Comparison of ENCODE assay signal across 2 cellular contexts in the genomic region with DNA sequence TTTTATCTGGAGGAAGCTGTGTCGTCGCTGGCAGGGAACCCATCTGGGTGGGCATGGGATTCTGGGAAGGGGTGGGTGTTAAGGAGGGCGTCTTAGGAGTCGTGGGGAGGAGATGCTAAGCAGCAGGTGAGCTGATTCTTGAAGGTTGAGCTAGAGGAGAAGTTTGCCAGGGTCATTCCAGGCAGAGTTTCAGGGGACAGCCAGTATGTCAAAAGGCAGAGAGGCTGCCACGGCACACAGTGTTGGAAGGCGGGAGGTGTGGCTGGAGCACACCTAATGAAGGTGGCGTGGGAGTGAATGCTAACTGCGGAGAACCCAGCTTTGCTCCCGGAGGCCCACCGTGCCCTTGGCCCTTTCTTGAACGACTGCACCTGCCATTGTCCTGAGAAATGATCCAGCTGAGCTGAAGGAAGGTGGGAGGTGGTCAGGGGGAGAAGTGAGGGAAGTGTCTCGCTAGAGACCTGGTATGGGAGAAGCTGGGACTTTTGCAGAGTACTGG.
TF ChIP-seq lines count a peak whose summit lies in the region.

No MANE protein-coding gene starts in this region.

TF ChIP-seq in endothelial cell of umbilical vein, 7 proteins besides CTCF, POLR2A, EP300 and RAD21:
- TF ChIP-seq GATA2 (IDR thresholded peaks at IDR 0.05; ENCODE audit: insufficient read depth, insufficient read length, low read depth, low read length) (no peak), FOS (IDR thresholded peaks at IDR 0.05; ENCODE audit: borderline replicate concordance, insufficient read depth, low read length) (no peak), JUN (IDR thresholded peaks at IDR 0.05; ENCODE audit: borderline replicate concordance, insufficient read depth, insufficient read length, low read depth) (no peak), POLR2AphosphoS5 (IDR thresholded peaks at IDR 0.05; ENCODE audit: insufficient read depth, low read depth, low read length) (no peak), MYC (IDR thresholded peaks at IDR 0.05; ENCODE audit: low read depth, low read length) (no peak), EZH2 (IDR thresholded peaks at IDR 0.05; ENCODE audit: borderline replicate concordance, low read depth, low read length, severe bottlenecking) (no peak)
- TF ChIP-seq, protein P1, sequence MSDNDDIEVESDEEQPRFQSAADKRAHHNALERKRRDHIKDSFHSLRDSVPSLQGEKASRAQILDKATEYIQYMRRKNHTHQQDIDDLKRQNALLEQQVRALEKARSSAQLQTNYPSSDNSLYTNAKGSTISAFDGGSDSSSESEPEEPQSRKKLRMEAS (IDR thresholded peaks at IDR 0.05; ENCODE audit: insufficient read depth, insufficient read length), result no peak

TF ChIP-seq in HEK293T, 16 proteins besides CTCF, POLR2A, EP300 and RAD21:
- TF ChIP-seq TARDBP (IDR thresholded peaks at IDR 0.05) (no peak), LEF1 (IDR thresholded peaks at IDR 0.05; ENCODE audit: borderline replicate concordance) (no peak), FOXM1 (IDR thresholded peaks at IDR 0.05; ENCODE audit: borderline replicate concordance) (no peak), L3MBTL2 (conservative IDR thresholded peaks at IDR 0.05) (no peak)
